Comparison of ENCODE assay signal across 13 cellular contexts in genomic region chrX:13851996-13852695, GRCh38. TPM values are rescaled to one million over a fixed set of nuclear protein-coding genes. Genes with fewer than 3 reads are reported as not detected.
A peak's percentile ranks its signal among the peaks of the same experiment; 100 is the strongest.
DNase-seq lines count a peak whose midpoint lies in the region; ATAC-seq and TF ChIP-seq lines count a peak whose summit lies in the region.
"Had no signal": no experiment of that assay in that cellular context is flagged by ENCODE, and none has a peak within 500 bp of the region (broad histone marks: within the 10 kb centered on the region; RNA-seq: fewer than 3 reads in every experiment).

No MANE protein-coding gene starts in this region.

- H3K4me2 ChIP-seq in HCT116 (ENCODE audit: low read length) (no peak overlapping the region), neural progenitor cell (no peak overlapping the region)

- TF ChIP-seq CTCF in HCT116 (IDR thresholded peaks at IDR 0.05 in 2 of 3, conservative IDR thresholded peaks at IDR 0.05 in 1 of 3; ENCODE audit: borderline replicate concordance in 1 of 3, insufficient read depth in 1 of 3, low read depth in 2 of 3, low read length in 2 of 3) (no peak), neural progenitor cell (IDR thresholded peaks at IDR 0.05) (no peak)

- ATAC-seq in HCT116: peak; percentile 74; the same call in 1 of the 2 replicates
- ATAC-seq: activated CD8-positive, alpha-beta T cell treated with anti-CD3 and anti-CD28 coated beads for 36 hours had no signal

- H3K36me3 Mint-ChIP-seq in neural progenitor cell: peaks cover 20% of the 10 kb centered on the region

- POLR2A ChIA-PET in HCT116 (lab: Charles Lee): no interaction called here

- H3F3A ChIP-seq in neural progenitor cell (ENCODE audit: low read depth): no peaks in the 10 kb centered on the region

- BruUV-seq in HCT116 (replicated peaks; lab: Mats Ljungman, UMichigan): no TSS peak

- H3K36me3 ChIP-seq in HCT116 (ENCODE audit: control insufficient read depth in 1 of 2, insufficient read depth in 2 of 2, low read length in 2 of 2) (no peaks in the 10 kb centered on the region), neural progenitor cell (no peaks in the 10 kb centered on the region)
- H3K36me3 ChIP-seq: SJSA1 had no signal

- 0 out of 2 replicates have a peak, but pooled peaks have one; percentile 5 for TF ChIP-seq RAD21 in HCT116 (IDR thresholded peaks at IDR 0.05; ENCODE audit: low read depth)

- H2AFZ ChIP-seq in HCT116 (ENCODE audit: low read depth, low read length, poor library complexity, severe bottlenecking): no peak overlapping the region
- H2AFZ ChIP-seq in neural progenitor cell (replicated peaks): no peak overlapping the region

- H3K27me3 Mint-ChIP-seq in neural progenitor cell (ENCODE audit: insufficient read depth, low read depth): no peaks in the 10 kb centered on the region
- H3K27me3 Mint-ChIP-seq: activated CD8-positive, alpha-beta T cell treated with anti-CD3 and anti-CD28 coated beads for 36 hours had no signal

- DNase-seq in DMS53 (lab: John Stamatoyannopoulos, UW) (peak; percentile 27), DMS53 treated with DMSO at 0.1 percent for 48 hours (lab: John Stamatoyannopoulos, UW; ENCODE audit: unreplicated experiment) (no peak), HCT116 (ENCODE audit: low read depth, low spot score) (no peak), NCI-H69 (lab: John Stamatoyannopoulos, UW) (peak; percentile 14), neural progenitor cell (ENCODE audit: low spot score) (no peak), SW 1271 (lab: John Stamatoyannopoulos, UW) (no peak), NCI-H345 (lab: John Stamatoyannopoulos, UW) (no peak)
- DNase-seq in stimulated activated CD4-positive, alpha-beta T cell treated with anti-CD3 and anti-CD28 coated beads, Interleukin-1b, Interleukin-23, amount 100 ng/mL, for 48 hours: no peak
- DNase-seq: activated CD8-positive, alpha-beta T cell treated with anti-CD3 and anti-CD28 coated beads for 36 hours; H9; NCI-H2107 had no signal

- RAD21 ChIA-PET in HCT116 (lab: Charles Lee; ENCODE audit: low non-redundant PET in 1 of 2, low total read pairs in 2 of 2, uncharacterized antibody in 2 of 2, unreplicated experiment in 2 of 2): no interaction called here

- no peaks in the 10 kb centered on the region for H4K20me1 ChIP-seq in HCT116 (ENCODE audit: insufficient read depth)
- H4K20me1 ChIP-seq in neural progenitor cell (ENCODE audit: low read depth): no peaks in the 10 kb centered on the region

- peaks cover 15% of the 10 kb centered on the region for H3K9me3 Mint-ChIP-seq in neural progenitor cell
- H3K9me3 Mint-ChIP-seq: activated CD8-positive, alpha-beta T cell treated with anti-CD3 and anti-CD28 coated beads for 36 hours had no signal

- H3K4me1 Mint-ChIP-seq in neural progenitor cell: peaks cover 17% of the 10 kb centered on the region

- intact Hi-C loops in HCT116 (cut with micrococcal nuclease): no loop called here

- CTCF ChIA-PET in HCT116 (lab: Charles Lee): no interaction called here

- H3K9me2 ChIP-seq in HCT116 (ENCODE audit: insufficient read depth): no peaks in the 10 kb centered on the region

- H3K27me3 ChIP-seq in HCT116 (ENCODE audit: insufficient read depth, low read length) (no peaks in the 10 kb centered on the region), neural progenitor cell (no peaks in the 10 kb centered on the region)
- H3K27me3 ChIP-seq: SJSA1 had no signal

- no peak for TF ChIP-seq POLR2A in HCT116 (IDR thresholded peaks at IDR 0.05; ENCODE audit: borderline replicate concordance, extremely low read depth, insufficient read depth, insufficient read length)

- H3K27ac ChIP-seq in HCT116 (ENCODE audit: low read depth, low read length) (no peak overlapping the region), neural progenitor cell (no peak overlapping the region)
- H3K27ac ChIP-seq: SJSA1 had no signal

- H3K79me2 ChIP-seq in HCT116 (ENCODE audit: insufficient read depth, low read length): no peaks in the 10 kb centered on the region
- H3K79me2 ChIP-seq in neural progenitor cell (ENCODE audit: low read depth): no peaks in the 10 kb centered on the region

- no peak overlapping the region for H3K4me3 Mint-ChIP-seq in neural progenitor cell
- H3K4me3 Mint-ChIP-seq: activated CD8-positive, alpha-beta T cell treated with anti-CD3 and anti-CD28 coated beads for 36 hours; H9 had no signal

- H3K27ac Mint-ChIP-seq in neural progenitor cell: peak overlapping the region; percentile 17
- H3K27ac Mint-ChIP-seq: activated CD8-positive, alpha-beta T cell treated with anti-CD3 and anti-CD28 coated beads for 36 hours; H9 had no signal

- H3K4me3 ChIP-seq in HCT116 (replicated peaks in 1 of 2; ENCODE audit: low read depth in 1 of 2, low read length in 2 of 2) (no peak overlapping the region), neural progenitor cell (no peak overlapping the region)
- H3K4me3 ChIP-seq: SJSA1 had no signal

- H3K9ac ChIP-seq in HCT116 (ENCODE audit: low read length): no peak overlapping the region
- H3K9ac ChIP-seq in neural progenitor cell: no peak overlapping the region

- no peaks in the 10 kb centered on the region for H3K4me1 ChIP-seq in HCT116 (ENCODE audit: control insufficient read depth in 1 of 2, insufficient read depth in 2 of 2, low read length in 2 of 2)
- peaks cover 5% of the 10 kb centered on the region for H3K4me1 ChIP-seq in neural progenitor cell
- H3K4me1 ChIP-seq: SJSA1 had no signal

- H3K9me3 ChIP-seq in HCT116 (ENCODE audit: control insufficient read depth in 1 of 2, insufficient read depth in 1 of 2, low read depth in 1 of 2, low read length in 2 of 2) (no peaks in the 10 kb centered on the region), neural progenitor cell (ENCODE audit: low read depth) (no peaks in the 10 kb centered on the region)
- H3K9me3 ChIP-seq: SJSA1 had no signal

TF ChIP-seq in HCT116, 20 proteins besides CTCF, POLR2A, EP300 and RAD21:
- TF ChIP-seq CEBPB (IDR thresholded peaks at IDR 0.05; ENCODE audit: low read depth): no peak
TF ChIP-seq in HCT116: peak in this region for 0.

RNA-seq across cellular contexts. Expression of gene GPM6B, which starts 35.3 kb away (rescaled TPM):
- total RNA-seq in HCT116 (2021; ENCODE audit: unreplicated experiment) (0.07 TPM), neural progenitor cell (ENCODE audit: low replicate concordance) (49.6 and 69.2 TPM in 2 replicates)
- 0.07 and 0.17 TPM in 2 replicates for polyA plus RNA-seq in HCT116 (2012)
- total RNA-seq: A172; activated CD8-positive, alpha-beta T cell treated with anti-CD3 and anti-CD28 coated beads for 36 hours; SJSA1 had no signal

Comparison
In these comparisons a context has a peak if more than half of its experiments do, and no peak if none do; other contexts are left out.
1. DNase-seq: peak in DMS53 (single experiment) and NCI-H69 (single experiment); none in DMS53 treated with DMSO at 0.1 percent for 48 hours (single experiment), HCT116 (single experiment), neural progenitor cell (single experiment), SW 1271 (0 of 2), NCI-H345 (single experiment) and stimulated activated CD4-positive, alpha-beta T cell treated with anti-CD3 and anti-CD28 coated beads, Interleukin-1b, Interleukin-23, amount 100 ng/mL, for 48 hours (single experiment).
2. RNA of gene GPM6B, which starts 35.3 kb away (total RNA-seq): 49.6 to 69.2 TPM in neural progenitor cell; 0.07 TPM in HCT116 (single experiment); every median in the first group is over 10 times any median in the second.